8 cellular contexts compared by ENCODE assay signal in genomic region chr15:44710236-44711088, GRCh38. TPM values are rescaled to one million over a fixed set of nuclear protein-coding genes. Genes with fewer than 3 reads are reported as not detected.
DNase-seq lines count a peak whose midpoint lies in the region; ATAC-seq and TF ChIP-seq lines count a peak whose summit lies in the region.

No MANE protein-coding gene starts in this region.

- no peaks in the 10 kb centered on the region for H3K9me3 ChIP-seq in osteoblast (ENCODE audit: low read depth, low read length)

- no peaks in the 10 kb centered on the region for H3K27me3 ChIP-seq in osteoblast (ENCODE audit: insufficient read depth, low read length)

- H3K79me2 ChIP-seq in osteoblast (ENCODE audit: insufficient read depth, low read length) = peaks cover 56% of the 10 kb centered on the region

- peaks cover 64% of the 10 kb centered on the region for H3K36me3 Mint-ChIP-seq in activated CD4-positive, alpha-beta memory T cell treated with anti-CD3 and anti-CD28 coated beads for 36 hours

- H3K27ac Mint-ChIP-seq in activated CD4-positive, alpha-beta memory T cell treated with anti-CD3 and anti-CD28 coated beads for 36 hours = peak overlapping the region; percentile 100

- ATAC-seq in left lobe of liver = no peak
- no peak for ATAC-seq in GM21786 (IDR thresholded peaks at IDR 0.05; ENCODE audit: unreplicated experiment)

- H2AFZ ChIP-seq in osteoblast (ENCODE audit: low read length) = peak overlapping the region; percentile 97

- H3K27me3 Mint-ChIP-seq in activated CD4-positive, alpha-beta memory T cell treated with anti-CD3 and anti-CD28 coated beads for 36 hours = peaks cover 5% of the 10 kb centered on the region

- H3K4me1 ChIP-seq in osteoblast (ENCODE audit: insufficient read depth, low read length) = peaks cover 17% of the 10 kb centered on the region

- peaks cover 36% of the 10 kb centered on the region for H4K20me1 ChIP-seq in osteoblast (ENCODE audit: insufficient read depth, low read length)

- DNase-seq in DMS53 (lab: John Stamatoyannopoulos, UW) (peak; percentile 48), DMS53 treated with DMSO at 0.1 percent for 48 hours (lab: John Stamatoyannopoulos, UW; ENCODE audit: unreplicated experiment) (no peak), fibroblast of peridontal ligament (ENCODE audit: extremely low read depth) (peak; percentile 51), osteoblast (ENCODE audit: insufficient read length, low spot score, missing footprints) (no peak), left lobe of liver (ENCODE audit: low spot score) (no peak)
- no peak for DNase-seq in Jurkat, Clone E6-1 (ENCODE audit: low read depth, low spot score)
- DNase-seq in activated CD4-positive, alpha-beta memory T cell treated with anti-CD3 and anti-CD28 coated beads for 36 hours = peak; percentile 59

- peak overlapping the region; percentile 96 for H3K4me2 ChIP-seq in osteoblast (ENCODE audit: insufficient read depth, low read length)

- peak overlapping the region; percentile 91 for H3K4me3 ChIP-seq in Jurkat, Clone E6-1 (ENCODE audit: low read length)
- peak overlapping the region; percentile 100 for H3K4me3 ChIP-seq in osteoblast (ENCODE audit: insufficient read depth, low read length)

- POLR2A ChIA-PET in activated CD4-positive, alpha-beta memory T cell treated with anti-CD3 and anti-CD28 coated beads for 36 hours (lab: Charles Lee) = interaction anchor here (0.7 to 18.2 kb wide), 18 partner anchors 14 to 300 kb away, joined by 3 to 1161 read pairs (median 7); partner anchors contain the start of genes SPG11 and TRIM69

- peak overlapping the region; percentile 92 for H3K27ac ChIP-seq in osteoblast (ENCODE audit: low read depth, low read length)

- CTCF ChIA-PET in activated CD4-positive, alpha-beta memory T cell treated with anti-CD3 and anti-CD28 coated beads for 36 hours (lab: Charles Lee) = interaction anchor here (0.6 to 16.5 kb wide), 20 partner anchors 11 to 284 kb away, joined by 3 to 312 read pairs (median 5); partner anchors contain the start of genes SPG11 and TRIM69

- peak; percentile 44 for TF ChIP-seq CTCF in osteoblast (IDR thresholded peaks at IDR 0.05; ENCODE audit: extremely low read depth, low read depth, low read length)

- H3K4me3 Mint-ChIP-seq in activated CD4-positive, alpha-beta memory T cell treated with anti-CD3 and anti-CD28 coated beads for 36 hours = peak overlapping the region; percentile 88

- peaks cover 3% of the 10 kb centered on the region for H3K9me3 Mint-ChIP-seq in activated CD4-positive, alpha-beta memory T cell treated with anti-CD3 and anti-CD28 coated beads for 36 hours

- H3K4me1 Mint-ChIP-seq in activated CD4-positive, alpha-beta memory T cell treated with anti-CD3 and anti-CD28 coated beads for 36 hours (ENCODE audit: low read depth) = peaks cover 32% of the 10 kb centered on the region

- intact Hi-C loops in activated CD4-positive, alpha-beta memory T cell treated with anti-CD3 and anti-CD28 coated beads for 36 hours (cut with micrococcal nuclease) = loop anchor here (1.0 to 2.0 kb wide), 8 partner anchors 9 to 164 kb away; partner anchors contain the start of genes SPG11 and TRIM69

- H3K36me3 ChIP-seq in osteoblast (ENCODE audit: insufficient read depth, low read length) = peaks cover 8% of the 10 kb centered on the region

RNA-seq across cellular contexts. Expression of gene PATL2, which starts 0.7 kb away (rescaled TPM):
- 1.7 TPM for polyA plus RNA-seq in Jurkat, Clone E6-1 (2012; ENCODE audit: insufficient read depth, insufficient read length)
- 10 to 100 TPM; 16.5 to 17.2 TPM for total RNA-seq in activated CD4-positive, alpha-beta memory T cell treated with anti-CD3 and anti-CD28 coated beads for 36 hours
- total RNA-seq in osteoblast (1.8 and 2.7 TPM in 2 replicates), left lobe of liver (0.58 TPM)

RNA-seq across cellular contexts. Expression of gene B2M, which starts 0.9 kb away (rescaled TPM):
- 1,962 TPM for polyA plus RNA-seq in Jurkat, Clone E6-1 (2012; ENCODE audit: insufficient read depth, insufficient read length)
- 1,000 to 10,000 TPM; 6,098 to 6,314 TPM for total RNA-seq in activated CD4-positive, alpha-beta memory T cell treated with anti-CD3 and anti-CD28 coated beads for 36 hours
- total RNA-seq in osteoblast (3,371 and 4,170 TPM in 2 replicates), left lobe of liver (809 TPM)

RNA-seq across cellular contexts. Expression of gene TRIM69, which starts 25.9 kb away (rescaled TPM):
- polyA plus RNA-seq in Jurkat, Clone E6-1 (2012; ENCODE audit: insufficient read depth, insufficient read length) = 15.7 TPM
- 10 to 100 TPM; 76.0 to 78.0 TPM for total RNA-seq in activated CD4-positive, alpha-beta memory T cell treated with anti-CD3 and anti-CD28 coated beads for 36 hours
- total RNA-seq in osteoblast (9.4 and 14.7 TPM in 2 replicates), left lobe of liver (5.2 TPM)

RNA-seq across cellular contexts. Expression of gene SPG11, which starts 47.0 kb away (rescaled TPM):
- polyA plus RNA-seq in Jurkat, Clone E6-1 (2012; ENCODE audit: insufficient read depth, insufficient read length) = 34.8 TPM
- total RNA-seq in activated CD4-positive, alpha-beta memory T cell treated with anti-CD3 and anti-CD28 coated beads for 36 hours = 10 to 100 TPM; 84.6 to 86.8 TPM
- 83.7 and 95.9 TPM in 2 replicates for total RNA-seq in osteoblast
- 40.6 TPM for total RNA-seq in left lobe of liver

Comparison
In these comparisons a context has a peak if more than half of its experiments do, and no peak if none do; other contexts are left out.
1. DNase-seq: peak in DMS53 (single experiment), activated CD4-positive, alpha-beta memory T cell treated with anti-CD3 and anti-CD28 coated beads for 36 hours (single experiment) and fibroblast of peridontal ligament (single experiment); none in DMS53 treated with DMSO at 0.1 percent for 48 hours (single experiment), Jurkat, Clone E6-1 (single experiment), osteoblast (single experiment) and left lobe of liver (single experiment).